23 cellular contexts compared by ENCODE assay signal in genomic region chr21:14740692-14741091, GRCh38.
"Had no signal": no experiment of that assay in that cellular context is flagged by ENCODE, and none has a peak within 500 bp of the region (broad histone marks: within the 10 kb centered on the region; RNA-seq: fewer than 3 reads in every experiment).

No MANE protein-coding gene starts in this region.

- H3K36me3 Mint-ChIP-seq: immature natural killer cell had no signal

- H3K4me3 Mint-ChIP-seq: immature natural killer cell, neural crest cell had no signal

- H3K9me3 Mint-ChIP-seq: immature natural killer cell, neural crest cell had no signal

- DNase-seq: activated CD4-positive, alpha-beta T cell treated with anti-CD3 and anti-CD28 coated beads, Interleukin-2, amount 50 U/mL, for 48 hours; activated effector memory CD4-positive, alpha-beta T cell treated with Interleukin-2 at 50 U/mL for 16 hours; activated naive CD4-positive, alpha-beta T cell treated with anti-CD3 and anti-CD28 coated beads, Interleukin-2, amount 50 U/mL, for 16 hours; adrenal gland; caudate nucleus; colonic mucosa; gastrocnemius medialis; heart left ventricle; immature natural killer cell; left colon; lower lobe of right lung; midbrain; right cardiac atrium; stimulated activated CD4-positive, alpha-beta T cell treated with anti-CD3 and anti-CD28 coated beads, Interleukin-15, amount 100 ng/mL, for 24 hours; stimulated activated CD4-positive, alpha-beta T cell treated with anti-CD3 and anti-CD28 coated beads, Interleukin-4, amount 100 ng/mL, for 1 hour; stimulated activated naive CD4-positive, alpha-beta T cell treated with Interleukin-2 at 50 U/mL for 16 hours; substantia nigra; T-helper 9 cell; WERI-Rb-1 had no signal

- H3K4me1 Mint-ChIP-seq: immature natural killer cell, neural crest cell had no signal

- H3K27ac Mint-ChIP-seq: immature natural killer cell had no signal

- ATAC-seq: gastrocnemius medialis, heart left ventricle, right cardiac atrium had no signal

- H3K4me3 ChIP-seq: adrenal gland, colonic mucosa, gastrocnemius medialis, heart left ventricle, lower lobe of right lung, prostate gland, skin epidermis, tibial nerve had no signal
